26 cellular contexts compared by ENCODE assay signal in genomic region chr3:112757197-112757596, GRCh38.
DNase-seq lines count a peak whose midpoint lies in the region; ATAC-seq, FAIRE-seq and TF ChIP-seq lines count a peak whose summit lies in the region.
"Had no signal": no experiment of that assay in that cellular context is flagged by ENCODE, and none has a peak within 500 bp of the region (broad histone marks: within the 10 kb centered on the region; RNA-seq: fewer than 3 reads in every experiment).

No MANE protein-coding gene starts in this region.

- H3K9me3 ChIP-seq in PC-3 (ENCODE audit: low read length) = no peaks in the 10 kb centered on the region
- no peaks in the 10 kb centered on the region for H3K9me3 ChIP-seq in keratinocyte (ENCODE audit: control insufficient read depth, low read depth, low read length)
- H3K9me3 ChIP-seq: BE2C, HAP-1 had no signal

- dilution Hi-C loops in keratinocyte (cut with MboI; ENCODE audit: extremely low pct_ligation_motif_present, low sequenced_read_pairs) = no loop called here

- no peaks in the 10 kb centered on the region for H3K36me3 ChIP-seq in PC-3 (ENCODE audit: low read depth, low read length)
- no peaks in the 10 kb centered on the region for H3K36me3 ChIP-seq in bronchial epithelial cell (ENCODE audit: control insufficient read depth, insufficient read depth, low read length)
- H3K36me3 ChIP-seq in keratinocyte (ENCODE audit: control insufficient read depth in 2 of 2, extremely low read depth in 1 of 2, insufficient read depth in 2 of 2, low read length in 2 of 2) = no peaks in the 10 kb centered on the region
- H3K36me3 ChIP-seq: BE2C; BLaER1 treated with 17β-estradiol and CSF1 and Interleukin-3, amounts not matched to agents 10 nM and 100 nM; HAP-1 had no signal

- no peaks in the 10 kb centered on the region for H3F3A ChIP-seq in PC-3 (ENCODE audit: low read length, unreplicated experiment)

- peaks cover 0 to 27% (median 6%) of the 10 kb centered on the region in 9 donors for H3K9me3 Mint-ChIP-seq in naive thymus-derived CD8-positive, alpha-beta T cell
- H3K9me3 Mint-ChIP-seq: HFFc6 had no signal

- BruUV-seq in PC-3 (replicated peaks; lab: Mats Ljungman, UMichigan) = no TSS peak

- intact Hi-C loops in PC-3 (cut with micrococcal nuclease) = no loop called here

- no peaks in the 10 kb centered on the region for H3K4me1 ChIP-seq in PC-3 (ENCODE audit: insufficient read depth, low read length)
- H3K4me1 ChIP-seq in keratinocyte (ENCODE audit: control insufficient read depth, extremely low read depth, insufficient read depth, low read length) = peaks cover 14% of the 10 kb centered on the region
- H3K4me1 ChIP-seq: HAP-1 had no signal

- no peaks in the 10 kb centered on the region for H3K9me2 ChIP-seq in PC-3 (replicated peaks; ENCODE audit: low read length)

- peaks cover 0 to 4% (median 0%) of the 10 kb centered on the region in 3 donors for H3K36me3 Mint-ChIP-seq in naive thymus-derived CD8-positive, alpha-beta T cell

- H3K27ac ChIP-seq in PC-3 (ENCODE audit: low read length) = no peak overlapping the region
- H3K27ac ChIP-seq in epithelial cell of prostate = no peak overlapping the region
- H3K27ac ChIP-seq in keratinocyte (ENCODE audit: control insufficient read depth, insufficient read depth, low read length) = peak overlapping the region; percentile 30
- H3K27ac ChIP-seq: A549; BLaER1 treated with 17β-estradiol and CSF1 and Interleukin-3, amounts not matched to agents 10 nM and 100 nM had no signal

- H3K9me1 ChIP-seq in keratinocyte (ENCODE audit: control insufficient read depth, extremely low read depth, insufficient read depth, low read length) = no peaks in the 10 kb centered on the region

- no peak for TF ChIP-seq CTCF in PC-3 (conservative IDR thresholded peaks at IDR 0.05; ENCODE audit: low read depth, low read length)
- no peak for TF ChIP-seq CTCF in bronchial epithelial cell (IDR thresholded peaks at IDR 0.05; ENCODE audit: insufficient read depth, low read length, severe bottlenecking)
- no peak for TF ChIP-seq CTCF in keratinocyte (optimal IDR thresholded peaks at IDR 0.05 in 1 of 3, IDR thresholded peaks at IDR 0.05 in 1 of 3, conservative IDR thresholded peaks at IDR 0.05 in 1 of 3; ENCODE audit: extremely low read depth in 1 of 3, insufficient read depth in 2 of 3, low read length in 3 of 3)

- no peak overlapping the region for H3K4me2 ChIP-seq in PC-3 (ENCODE audit: low read length)
- peak overlapping the region; percentile 19 for H3K4me2 ChIP-seq in keratinocyte (ENCODE audit: control insufficient read depth, extremely low read depth, insufficient read depth, low read depth, low read length)
- H3K4me2 ChIP-seq: A549; BLaER1 treated with 17β-estradiol and CSF1 and Interleukin-3, amounts not matched to agents 10 nM and 100 nM had no signal

- H3K9ac ChIP-seq in PC-3 (ENCODE audit: low read length) (no peak overlapping the region), keratinocyte (ENCODE audit: control insufficient read depth, extremely low read depth, insufficient read depth, low read length) (no peak overlapping the region)
- H3K9ac ChIP-seq: BLaER1 treated with 17β-estradiol and CSF1 and Interleukin-3, amounts not matched to agents 10 nM and 100 nM had no signal

- H3K4me1 Mint-ChIP-seq in naive thymus-derived CD8-positive, alpha-beta T cell = peaks cover 0 to 3% (median 0%) of the 10 kb centered on the region in 4 donors

- H3K4me3 ChIP-seq in PC-3 (ENCODE audit: low read length) (no peak overlapping the region), bronchial epithelial cell (ENCODE audit: low read depth, low read length) (no peak overlapping the region), keratinocyte (ENCODE audit: control insufficient read depth in 2 of 3, extremely low read depth in 1 of 3, insufficient read depth in 2 of 3, low read depth in 1 of 3, low read length in 3 of 3) (no peak overlapping the region)
- H3K4me3 ChIP-seq: A549; BLaER1 treated with 17β-estradiol and CSF1 and Interleukin-3, amounts not matched to agents 10 nM and 100 nM; GM12878; HAP-1 had no signal

- no peak overlapping the region for H3K4me3 Mint-ChIP-seq in naive thymus-derived CD8-positive, alpha-beta T cell
- H3K4me3 Mint-ChIP-seq: CD14-positive monocyte; CD4-positive, alpha-beta T cell; CD8-positive, alpha-beta memory T cell; HFFc6 had no signal

- peak; percentile 41 for DNase-seq in PC-3
- DNase-seq in bronchial epithelial cell (ENCODE audit: low read depth) = peak; percentile 92
- peak; percentile 45 for DNase-seq in epithelial cell of prostate (ENCODE audit: low read depth, low spot score)
- DNase-seq in keratinocyte (ENCODE audit: low read depth, low spot score) = no peak
- no peak for DNase-seq in naive thymus-derived CD8-positive, alpha-beta T cell
- no peak for DNase-seq in retina
- DNase-seq in foreskin melanocyte = no peak
- DNase-seq: 8988T; ACHN; AML-193; BE2C; CD4-positive, alpha-beta T cell; CD8-positive, alpha-beta memory T cell; DMS 273 treated with DMSO at 0.1 percent for 48 hours; DMS79; EL; GDM1; GOT3; HFFc6 had no signal

- no peaks in the 10 kb centered on the region for H3K27me3 Mint-ChIP-seq in naive thymus-derived CD8-positive, alpha-beta T cell
- H3K27me3 Mint-ChIP-seq: CD4-positive, alpha-beta T cell; CD8-positive, alpha-beta memory T cell had no signal

- no peak for ATAC-seq in PC-3
- no peak for ATAC-seq in naive thymus-derived CD8-positive, alpha-beta T cell
- ATAC-seq: A549, GM12878 had no signal

- H3K27me3 ChIP-seq in PC-3 (ENCODE audit: low read length) (no peaks in the 10 kb centered on the region), bronchial epithelial cell (ENCODE audit: control insufficient read depth, insufficient read depth, low read length) (no peaks in the 10 kb centered on the region), keratinocyte (ENCODE audit: control insufficient read depth, extremely low read depth, insufficient read depth, low read length) (no peaks in the 10 kb centered on the region)
- H3K27me3 ChIP-seq: BE2C had no signal

- FAIRE-seq in bronchial epithelial cell (lab: Jason Lieb, UNC) (no peak), keratinocyte (lab: Jason Lieb, UNC) (no peak)
- FAIRE-seq: D721Med, GM12878, H54 had no signal

- H3K79me2 ChIP-seq in PC-3 (ENCODE audit: low read length) = no peaks in the 10 kb centered on the region
- no peaks in the 10 kb centered on the region for H3K79me2 ChIP-seq in keratinocyte (ENCODE audit: control insufficient read depth, insufficient read depth, low read length)

- H2AFZ ChIP-seq in PC-3 (ENCODE audit: low read length) = no peak overlapping the region
- H2AFZ ChIP-seq in keratinocyte (ENCODE audit: control insufficient read depth, low read length) = no peak overlapping the region

- CTCF ChIA-PET in PC-3 (lab: Charles Lee) = no interaction called here

- H3K27ac Mint-ChIP-seq in naive thymus-derived CD8-positive, alpha-beta T cell = no peak overlapping the region
- H3K27ac Mint-ChIP-seq: CD14-positive monocyte; CD4-positive, alpha-beta T cell; CD8-positive, alpha-beta memory T cell; HFFc6 had no signal

- H4K20me1 ChIP-seq in PC-3 (ENCODE audit: low read length) (no peaks in the 10 kb centered on the region), keratinocyte (ENCODE audit: control insufficient read depth, extremely low read depth, insufficient read depth, low read length) (no peaks in the 10 kb centered on the region)
- H4K20me1 ChIP-seq: BLaER1 treated with 17β-estradiol and CSF1 and Interleukin-3, amounts not matched to agents 10 nM and 100 nM had no signal

- POLR2A ChIA-PET in PC-3 (lab: Charles Lee; ENCODE audit: unreplicated experiment) = no interaction called here
- POLR2A ChIA-PET in naive thymus-derived CD8-positive, alpha-beta T cell (lab: Charles Lee) = no interaction called here

Comparison
In these comparisons a context has a peak if more than half of its experiments do, and no peak if none do; other contexts are left out.
1. DNase-seq: peak in PC-3 (single experiment), bronchial epithelial cell (single experiment) and epithelial cell of prostate (single experiment); none in keratinocyte (single experiment), naive thymus-derived CD8-positive, alpha-beta T cell (0 of 10), retina (single experiment) and foreskin melanocyte (single experiment).